ENCODE assay signal across 35 cellular contexts in genomic region chrX:121128946-121129345, GRCh38.
"Had no signal": no experiment of that assay in that cellular context is flagged by ENCODE, and none has a peak within 500 bp of the region (broad histone marks: within the 10 kb centered on the region; RNA-seq: fewer than 3 reads in every experiment).

No MANE protein-coding gene starts in this region.

- H3K36me3 Mint-ChIP-seq: activated naive CD8-positive, alpha-beta T cell had no signal

- H3K9me3 Mint-ChIP-seq: activated B cell treated with CpG ODN at 0.5 μM for 24 hours; activated CD4-positive, alpha-beta T cell treated with anti-CD3 and anti-CD28 coated beads, Interleukin-2, amount 10 ng/mL, durations not matched to agents 7 days and 5 days; activated naive CD4-positive, alpha-beta T cell treated with anti-CD3 and anti-CD28 coated beads for 36 hours; activated naive CD8-positive, alpha-beta T cell treated with anti-CD3 and anti-CD28 coated beads, Interleukin-2, amount 50 U/mL, for 24 hours; activated T-cell treated with anti-CD3 and anti-CD28 coated beads, Interleukin-2, amount 50 U/mL, for 4 hours; activated T-helper 1 cell treated with anti-CD3 and anti-CD28 coated beads, Interleukin-12 subunit alpha, Interleukin-12 subunit beta, Interleukin-2, Interleukin-4 antibody, amounts not matched to agents 30 ng/mL and 10 ng/mL and 1 ng/mL, durations not matched to agents 14 hours and 24 hours and 36 hours; central memory CD8-positive, alpha-beta T cell; dendritic cell treated with granulocyte-macrophage colony-stimulating factor and Interleukin-4, amounts not matched to agents 40 ng/mL and 50 ng/mL, for 4 days had no signal

- H3K4me3 ChIP-seq: cardiac muscle cell, colonic mucosa, PC-9 had no signal

- H3K4me3 Mint-ChIP-seq: activated B cell treated with CpG ODN at 0.5 μM for 24 hours; activated CD4-positive, alpha-beta T cell treated with anti-CD3 and anti-CD28 coated beads, Interleukin-2, amount 10 ng/mL, durations not matched to agents 7 days and 5 days; activated naive CD4-positive, alpha-beta T cell treated with anti-CD3 and anti-CD28 coated beads for 36 hours; activated naive CD8-positive, alpha-beta T cell; activated naive CD8-positive, alpha-beta T cell treated with anti-CD3 and anti-CD28 coated beads, Interleukin-2, amount 50 U/mL, for 24 hours; activated T-cell treated with anti-CD3 and anti-CD28 coated beads, Interleukin-2, amount 50 U/mL, for 4 hours; activated T-helper 1 cell treated with anti-CD3 and anti-CD28 coated beads, Interleukin-12 subunit alpha, Interleukin-12 subunit beta, Interleukin-2, Interleukin-4 antibody, amounts not matched to agents 30 ng/mL and 10 ng/mL and 1 ng/mL, durations not matched to agents 14 hours and 24 hours and 36 hours; central memory CD8-positive, alpha-beta T cell; dendritic cell treated with granulocyte-macrophage colony-stimulating factor and Interleukin-4, amounts not matched to agents 40 ng/mL and 50 ng/mL, for 4 days had no signal

- H3K4me1 ChIP-seq: colonic mucosa had no signal

- H3K36me3 ChIP-seq: cardiac muscle cell, colonic mucosa had no signal

- ATAC-seq: activated naive CD8-positive, alpha-beta T cell treated with anti-CD3 and anti-CD28 coated beads, Interleukin-2, amount 50 U/mL, for 24 hours; activated T-cell treated with anti-CD3 and anti-CD28 coated beads, Interleukin-2, amount 50 U/mL, for 4 hours; Right ventricle myocardium inferior had no signal

- H3K27me3 ChIP-seq: cardiac muscle cell, colonic mucosa had no signal

- H3K27ac Mint-ChIP-seq: activated B cell treated with CpG ODN at 0.5 μM for 24 hours; activated CD4-positive, alpha-beta T cell treated with anti-CD3 and anti-CD28 coated beads, Interleukin-2, amount 10 ng/mL, durations not matched to agents 7 days and 5 days; activated naive CD4-positive, alpha-beta T cell treated with anti-CD3 and anti-CD28 coated beads for 36 hours; activated naive CD8-positive, alpha-beta T cell; activated naive CD8-positive, alpha-beta T cell treated with anti-CD3 and anti-CD28 coated beads, Interleukin-2, amount 50 U/mL, for 24 hours; activated T-helper 1 cell treated with anti-CD3 and anti-CD28 coated beads, Interleukin-12 subunit alpha, Interleukin-12 subunit beta, Interleukin-2, Interleukin-4 antibody, amounts not matched to agents 30 ng/mL and 10 ng/mL and 1 ng/mL, durations not matched to agents 14 hours and 24 hours and 36 hours; dendritic cell treated with granulocyte-macrophage colony-stimulating factor and Interleukin-4, amounts not matched to agents 40 ng/mL and 50 ng/mL, for 4 days had no signal

- H3K27ac ChIP-seq: cardiac muscle cell, colonic mucosa, KMS-11, PC-9, RWPE1, VCaP had no signal

- DNase-seq: activated B cell treated with CpG ODN at 0.5 μM for 24 hours; activated CD4-positive, alpha-beta T cell treated with anti-CD3 and anti-CD28 coated beads for 1 hour; activated CD4-positive, alpha-beta T cell treated with anti-CD3 and anti-CD28 coated beads, Interleukin-2, amount 10 ng/mL, durations not matched to agents 7 days and 5 days; activated CD4-positive, alpha-beta T cell treated with anti-CD3 and anti-CD28 coated beads, Interleukin-2, amount 50 U/mL, for 48 hours; activated CD8-positive, alpha-beta memory T cell treated with anti-CD3 and anti-CD28 coated beads, Interleukin-2, amount 50 U/mL, for 4 hours; activated gamma-delta T cell treated with Interleukin-2 at 50 U/mL for 16 hours; activated naive CD4-positive, alpha-beta T cell treated with anti-CD3 and anti-CD28 coated beads for 36 hours; activated naive CD8-positive, alpha-beta T cell treated with anti-CD3 and anti-CD28 coated beads, Interleukin-2, amount 50 U/mL, for 24 hours; activated T-cell treated with anti-CD3 and anti-CD28 coated beads for 4 hours; activated T-cell treated with anti-CD3 and anti-CD28 coated beads, Interleukin-2, amount 50 U/mL, for 4 hours; colonic mucosa; MM.1S; NCI-H1417; NCI-H146; NCI-H1930; NCI-H2081 treated with DMSO at 0.1 percent for 48 hours; NCI-H226; NCI-H526; NCI-H774; NK-92 treated with Interleukin-12 subunit alpha and Interleukin-12 subunit beta, amount 100 ng/mL, for 24 hours; PC-9; SIG-M5; SW 1271; T-helper 1 cell; T-helper 2 cell; T-helper 9 cell had no signal

- H3K9me3 ChIP-seq: colonic mucosa had no signal

- H3K4me1 Mint-ChIP-seq: activated B cell treated with CpG ODN at 0.5 μM for 24 hours; activated CD4-positive, alpha-beta T cell treated with anti-CD3 and anti-CD28 coated beads, Interleukin-2, amount 10 ng/mL, durations not matched to agents 7 days and 5 days; activated naive CD8-positive, alpha-beta T cell treated with anti-CD3 and anti-CD28 coated beads, Interleukin-2, amount 50 U/mL, for 24 hours; central memory CD8-positive, alpha-beta T cell had no signal

- H3K27me3 Mint-ChIP-seq: activated B cell treated with CpG ODN at 0.5 μM for 24 hours; activated CD4-positive, alpha-beta T cell treated with anti-CD3 and anti-CD28 coated beads, Interleukin-2, amount 10 ng/mL, durations not matched to agents 7 days and 5 days; activated naive CD8-positive, alpha-beta T cell; activated naive CD8-positive, alpha-beta T cell treated with anti-CD3 and anti-CD28 coated beads, Interleukin-2, amount 50 U/mL, for 24 hours; central memory CD8-positive, alpha-beta T cell; dendritic cell treated with granulocyte-macrophage colony-stimulating factor and Interleukin-4, amounts not matched to agents 40 ng/mL and 50 ng/mL, for 4 days had no signal
